20 cellular contexts compared by ENCODE assay signal in genomic region chr5:37212096-37212495, GRCh38.
"Had no signal": no experiment of that assay in that cellular context is flagged by ENCODE, and none has a peak within 500 bp of the region (broad histone marks: within the 10 kb centered on the region; RNA-seq: fewer than 3 reads in every experiment).

No MANE protein-coding gene starts in this region.

- DNase-seq: activated CD4-positive, alpha-beta T cell treated with anti-CD3 and anti-CD28 coated beads for 48 hours; activated naive CD4-positive, alpha-beta T cell treated with anti-CD3 and anti-CD28 coated beads, Interleukin-2, amount 50 U/mL, for 16 hours; activated T-cell treated with anti-CD3 and anti-CD28 coated beads for 4 hours; amniotic stem cell; cortex of kidney; effector CD8-positive, alpha-beta T cell; kidney glomerular epithelial cell; midbrain; naive B cell; retina; stimulated activated CD4-positive, alpha-beta T cell treated with anti-CD3 and anti-CD28 coated beads, Interleukin-15, amount 100 ng/mL, for 24 hours; stimulated activated CD4-positive, alpha-beta T cell treated with anti-CD3 and anti-CD28 coated beads, Interleukin-4, amount 100 ng/mL, for 4 hours; T-helper 9 cell; thyroid gland; WERI-Rb-1 had no signal

- H3K4me1 ChIP-seq: parathyroid adenoma, thyroid gland had no signal

- H3K27me3 Mint-ChIP-seq: brain; central memory CD8-positive, alpha-beta T cell; naive B cell had no signal

- H3K9me3 Mint-ChIP-seq: activated T-helper 2 cell treated with anti-CD3 and anti-CD28 coated beads, Interferon-gamma antibody, Interleukin-2, Interleukin-4, amounts not matched to agents 10 μg/mL and 5 μg/mL and 100 μg/mL, durations not matched to agents 14 hours and 24 hours and 36 hours; brain; central memory CD8-positive, alpha-beta T cell; naive B cell had no signal

- H3K27me3 ChIP-seq: thyroid gland had no signal

- H2AFZ ChIP-seq: parathyroid adenoma had no signal

- H3K79me2 ChIP-seq: parathyroid adenoma had no signal

- FAIRE-seq: urothelium cell line had no signal

- H3K4me1 Mint-ChIP-seq: brain had no signal

- H3K4me3 Mint-ChIP-seq: brain; central memory CD8-positive, alpha-beta T cell; naive B cell had no signal

- H3K9ac ChIP-seq: parathyroid adenoma had no signal

- H3K9me3 ChIP-seq: thyroid gland had no signal

- H3K27ac ChIP-seq: parathyroid adenoma, thyroid gland, WERI-Rb-1 had no signal

- H3K4me3 ChIP-seq: thyroid gland had no signal

- H3K27ac Mint-ChIP-seq: activated T-helper 2 cell treated with anti-CD3 and anti-CD28 coated beads, Interferon-gamma antibody, Interleukin-2, Interleukin-4, amounts not matched to agents 10 μg/mL and 5 μg/mL and 100 μg/mL, durations not matched to agents 14 hours and 24 hours and 36 hours; naive B cell had no signal
